14 cellular contexts compared by ENCODE assay signal in the genomic region with DNA sequence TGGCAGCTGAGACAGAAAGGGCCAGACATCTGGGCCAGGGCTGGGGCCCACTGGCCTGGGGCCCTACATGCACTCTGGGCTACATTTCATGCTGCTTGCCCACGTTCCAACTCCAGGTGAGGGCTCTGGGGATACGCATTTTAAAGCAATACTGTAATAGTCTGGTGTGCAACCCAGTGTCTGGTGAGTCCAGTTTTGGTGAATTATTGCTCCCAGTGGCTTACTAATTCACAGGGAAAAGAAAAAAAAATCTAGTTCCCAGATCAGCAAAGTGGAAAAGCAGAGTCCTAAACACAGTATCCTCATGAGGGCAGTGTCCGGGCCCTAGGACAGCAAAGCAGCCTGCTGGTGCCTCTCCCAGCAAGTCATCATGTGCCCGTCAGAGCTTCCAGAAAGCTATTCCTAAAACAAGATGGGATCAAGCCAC.
DNase-seq lines count a peak whose midpoint lies in the region; ATAC-seq and TF ChIP-seq lines count a peak whose summit lies in the region.
"Had no signal": no experiment of that assay in that cellular context is flagged by ENCODE, and none has a peak within 500 bp of the region (broad histone marks: within the 10 kb centered on the region; RNA-seq: fewer than 3 reads in every experiment).

No MANE protein-coding gene starts in this region.

- TF ChIP-seq CTCF in GM23338 (conservative IDR thresholded peaks at IDR 0.05; ENCODE audit: low read depth in 2 of 2), result peak in 1 of 2 experiments; percentile 22; a peak in 2 of 4 replicates
- no peak for TF ChIP-seq CTCF in PC-9 (conservative IDR thresholded peaks at IDR 0.05)
- no peak for TF ChIP-seq CTCF in Calu3 (IDR thresholded peaks at IDR 0.05; ENCODE audit: unreplicated experiment)

- H3K4me1 Mint-ChIP-seq in GM23338, result peaks cover 23% of the 10 kb centered on the region; the same call in 2 of the 3 replicates
- H3K4me1 Mint-ChIP-seq in T-helper 17 cell, result peaks cover 24% of the 10 kb centered on the region
- peaks cover 20% of the 10 kb centered on the region for H3K4me1 Mint-ChIP-seq in stimulated activated memory B cell treated with anti-CD40 and anti-IgM and Interleukin-4, amounts not matched to agents 10 μg/mL and 1 μg/mL and 100 μg/mL, for 72 hours
- H3K4me1 Mint-ChIP-seq in T-helper 2 cell treated with Interferon-gamma antibody and Interleukin-4, amounts not matched to agents 5 μg/mL and 100 μg/mL, for 36 hours (ENCODE audit: low read depth), result peaks cover 39% of the 10 kb centered on the region
- H3K4me1 Mint-ChIP-seq in Calu3 (ENCODE audit: low read depth, unreplicated experiment), result peaks cover 18% of the 10 kb centered on the region

- H3K79me2 ChIP-seq in GM23338 (replicated peaks; ENCODE audit: insufficient read depth), result no peaks in the 10 kb centered on the region
- H3K79me2 ChIP-seq in PC-9 (ENCODE audit: low read depth), result no peaks in the 10 kb centered on the region

- peak; percentile 11; the same call in 2 of the 3 replicates for ATAC-seq in GM23338
- ATAC-seq in T-helper 17 cell, result no peak
- peak; percentile 49 for ATAC-seq in left ventricle myocardium superior
- ATAC-seq in stimulated activated memory B cell treated with anti-CD40 and anti-IgM and Interleukin-4, amounts not matched to agents 10 μg/mL and 1 μg/mL and 100 μg/mL, for 72 hours, result no peak
- no peak for ATAC-seq in GM18870 (IDR thresholded peaks at IDR 0.05; ENCODE audit: unreplicated experiment)
- ATAC-seq: activated T-cell treated with anti-CD3 and anti-CD28 coated beads, Interleukin-2, amount 50 U/mL, for 72 hours had no signal

- no peaks in the 10 kb centered on the region for H3K27me3 ChIP-seq in GM23338 (ENCODE audit: insufficient read depth)
- no peaks in the 10 kb centered on the region for H3K27me3 ChIP-seq in PC-9 (ENCODE audit: insufficient read depth, low read depth)

- intact Hi-C loops in left ventricle myocardium superior (cut with micrococcal nuclease), result no loop called here
- intact Hi-C loops in PC-9 (cut with micrococcal nuclease; ENCODE audit: unreplicated experiment), result no loop called here
- intact Hi-C loops in Calu3 (cut with micrococcal nuclease; ENCODE audit: unreplicated experiment), result no loop called here

- POLR2A ChIA-PET in PC-9 (lab: Charles Lee; ENCODE audit: unreplicated experiment), result interaction anchor here (0.6 kb wide), 2 partner anchors 9 to 167 kb away, joined by 5 to 8 read pairs; no protein-coding TSS in a partner anchor

- H4K20me1 ChIP-seq in GM23338 (replicated peaks; ENCODE audit: insufficient read depth) (no peaks in the 10 kb centered on the region), PC-9 (ENCODE audit: insufficient read depth) (no peaks in the 10 kb centered on the region)

- H3K9me3 Mint-ChIP-seq in GM23338, result no peaks in the 10 kb centered on the region
- no peaks in the 10 kb centered on the region for H3K9me3 Mint-ChIP-seq in stimulated activated memory B cell treated with anti-CD40 and anti-IgM and Interleukin-4, amounts not matched to agents 10 μg/mL and 1 μg/mL and 100 μg/mL, for 72 hours
- H3K9me3 Mint-ChIP-seq in T-helper 2 cell treated with Interferon-gamma antibody and Interleukin-4, amounts not matched to agents 5 μg/mL and 100 μg/mL, for 36 hours, result no peaks in the 10 kb centered on the region
- no peaks in the 10 kb centered on the region for H3K9me3 Mint-ChIP-seq in Calu3 (ENCODE audit: low read depth, unreplicated experiment)
- H3K9me3 Mint-ChIP-seq: activated T-cell treated with anti-CD3 and anti-CD28 coated beads, Interleukin-2, amount 50 U/mL, for 72 hours; T-helper 1 cell treated with Interleukin-12 subunit alpha and Interleukin-12 subunit beta and Interleukin-4 antibody, amounts not matched to agents 30 μg/mL and 1 μg/mL, for 36 hours had no signal

- H3K36me3 Mint-ChIP-seq in GM23338 (ENCODE audit: low read depth) (no peaks in the 10 kb centered on the region), T-helper 17 cell (ENCODE audit: low read depth) (no peaks in the 10 kb centered on the region), Calu3 (ENCODE audit: insufficient read depth, unreplicated experiment) (peaks cover 9% of the 10 kb centered on the region)
- H3K36me3 Mint-ChIP-seq in stimulated activated memory B cell treated with anti-CD40 and anti-IgM and Interleukin-4, amounts not matched to agents 10 μg/mL and 1 μg/mL and 100 μg/mL, for 72 hours, result no peaks in the 10 kb centered on the region
- no peaks in the 10 kb centered on the region for H3K36me3 Mint-ChIP-seq in T-helper 2 cell treated with Interferon-gamma antibody and Interleukin-4, amounts not matched to agents 5 μg/mL and 100 μg/mL, for 36 hours (ENCODE audit: low read depth)

- H3K4me3 Mint-ChIP-seq in GM23338 (no peak overlapping the region), T-helper 17 cell (no peak overlapping the region), Calu3 (ENCODE audit: low read depth, unreplicated experiment) (no peak overlapping the region)
- no peak overlapping the region for H3K4me3 Mint-ChIP-seq in stimulated activated memory B cell treated with anti-CD40 and anti-IgM and Interleukin-4, amounts not matched to agents 10 μg/mL and 1 μg/mL and 100 μg/mL, for 72 hours
- H3K4me3 Mint-ChIP-seq in T-helper 2 cell treated with Interferon-gamma antibody and Interleukin-4, amounts not matched to agents 5 μg/mL and 100 μg/mL, for 36 hours, result no peak overlapping the region
- H3K4me3 Mint-ChIP-seq: activated T-cell treated with anti-CD3 and anti-CD28 coated beads, Interleukin-2, amount 50 U/mL, for 72 hours; T-helper 1 cell treated with Interleukin-12 subunit alpha and Interleukin-12 subunit beta and Interleukin-4 antibody, amounts not matched to agents 30 μg/mL and 1 μg/mL, for 36 hours had no signal

- no peak overlapping the region for H3K27ac ChIP-seq in GM23338 (ENCODE audit: low read depth)
- no peak overlapping the region for H3K27ac ChIP-seq in PC-9

- H2AFZ ChIP-seq in GM23338, result no peak overlapping the region; the same call in 1 of the 2 replicates
- no peak overlapping the region for H2AFZ ChIP-seq in PC-9

- H3K4me1 ChIP-seq in GM23338 (ENCODE audit: insufficient read depth) (peaks cover 3% of the 10 kb centered on the region; the same call in 1 of the 2 replicates), PC-9 (replicated peaks; ENCODE audit: insufficient read depth) (peaks cover 20% of the 10 kb centered on the region)

- H3K4me2 ChIP-seq in GM23338 (no peak overlapping the region), PC-9 (no peak overlapping the region)

- BruUV-seq in PC-9 (replicated peaks; lab: Mats Ljungman, UMichigan) (no TSS peak), Calu3 (replicated peaks; lab: Mats Ljungman, UMichigan) (no TSS peak)

- CTCF ChIA-PET in PC-9 (lab: Charles Lee) (interaction anchor here (0.6 kb wide), 1 partner anchor 58 kb away, joined by 4 read pairs; no protein-coding TSS in a partner anchor), Calu3 (lab: Charles Lee) (interaction anchor here (0.9 to 1.9 kb wide), 5 partner anchors 10 to 403 kb away, joined by 3 to 5 read pairs (median 3); a partner anchor contains a TSS)

- no peaks in the 10 kb centered on the region for H3K9me2 ChIP-seq in GM23338 (ENCODE audit: insufficient read depth)
- H3K9me2 ChIP-seq in PC-9 (ENCODE audit: insufficient read depth), result no peaks in the 10 kb centered on the region

- H3F3A ChIP-seq in GM23338 (replicated peaks; ENCODE audit: low read depth) (no peaks in the 10 kb centered on the region), PC-9 (ENCODE audit: insufficient read depth, low read depth) (peaks cover 19% of the 10 kb centered on the region; the same call in 1 of the 2 replicates)

- H3K4me3 ChIP-seq in GM23338, result no peak overlapping the region
- no peak overlapping the region for H3K4me3 ChIP-seq in PC-9

- peak; percentile 15 for DNase-seq in GM23338 (ENCODE audit: low spot score)
- no peak for DNase-seq in T-helper 17 cell
- DNase-seq in left ventricle myocardium superior, result peak; percentile 41
- no peak for DNase-seq in T-helper 2 cell treated with Interferon-gamma antibody and Interleukin-4, amounts not matched to agents 5 μg/mL and 100 μg/mL, for 36 hours (ENCODE audit: low spot score)
- no peak for DNase-seq in PC-9
- no peak for DNase-seq in Calu3
- DNase-seq: activated T-cell treated with anti-CD3 and anti-CD28 coated beads, Interleukin-2, amount 50 U/mL, for 72 hours; cortex of kidney; DND-41; NCI-H2227 treated with DMSO at 0.1 percent for 48 hours; occipital lobe had no signal

- H3K36me3 ChIP-seq in GM23338 (ENCODE audit: insufficient read depth) (no peaks in the 10 kb centered on the region), PC-9 (ENCODE audit: low read depth) (no peaks in the 10 kb centered on the region)

- H3K9me3 ChIP-seq in T-helper 17 cell (ENCODE audit: control insufficient read depth, low read length, poor library complexity, severe bottlenecking) (no peaks in the 10 kb centered on the region), PC-9 (ENCODE audit: insufficient read depth, low read depth) (no peaks in the 10 kb centered on the region)

- H3K27ac Mint-ChIP-seq in GM23338 (no peak overlapping the region), T-helper 17 cell (peak overlapping the region; percentile 4), Calu3 (ENCODE audit: unreplicated experiment) (no peak overlapping the region)
- peak overlapping the region; percentile 44 for H3K27ac Mint-ChIP-seq in stimulated activated memory B cell treated with anti-CD40 and anti-IgM and Interleukin-4, amounts not matched to agents 10 μg/mL and 1 μg/mL and 100 μg/mL, for 72 hours
- no peak overlapping the region for H3K27ac Mint-ChIP-seq in T-helper 2 cell treated with Interferon-gamma antibody and Interleukin-4, amounts not matched to agents 5 μg/mL and 100 μg/mL, for 36 hours
- H3K27ac Mint-ChIP-seq: activated T-cell treated with anti-CD3 and anti-CD28 coated beads, Interleukin-2, amount 50 U/mL, for 72 hours; T-helper 1 cell treated with Interleukin-12 subunit alpha and Interleukin-12 subunit beta and Interleukin-4 antibody, amounts not matched to agents 30 μg/mL and 1 μg/mL, for 36 hours had no signal

- H3K27me3 Mint-ChIP-seq in GM23338 (ENCODE audit: insufficient read depth, low read depth, poor library complexity), result peaks cover 2% of the 10 kb centered on the region
- H3K27me3 Mint-ChIP-seq in T-helper 17 cell, result no peaks in the 10 kb centered on the region
- no peaks in the 10 kb centered on the region for H3K27me3 Mint-ChIP-seq in stimulated activated memory B cell treated with anti-CD40 and anti-IgM and Interleukin-4, amounts not matched to agents 10 μg/mL and 1 μg/mL and 100 μg/mL, for 72 hours
- no peaks in the 10 kb centered on the region for H3K27me3 Mint-ChIP-seq in T-helper 2 cell treated with Interferon-gamma antibody and Interleukin-4, amounts not matched to agents 5 μg/mL and 100 μg/mL, for 36 hours (ENCODE audit: low read depth)
- H3K27me3 Mint-ChIP-seq in Calu3 (ENCODE audit: unreplicated experiment), result no peaks in the 10 kb centered on the region

TF ChIP-seq in GM23338, 12 proteins besides CTCF, POLR2A, EP300 and RAD21 (continues in another document):
- TF ChIP-seq STAT1 (IDR thresholded peaks at IDR 0.05; ENCODE audit: unreplicated experiment) (no peak), POLR2AphosphoS5 (IDR thresholded peaks at IDR 0.05; ENCODE audit: low read depth) (no peak)

Comparison
In these comparisons a context has a peak if more than half of its experiments do, and no peak if none do; other contexts are left out.
1. ATAC-seq: peak in GM23338 (single experiment) and left ventricle myocardium superior (single experiment); none in T-helper 17 cell (single experiment), stimulated activated memory B cell treated with anti-CD40 and anti-IgM and Interleukin-4, amounts not matched to agents 10 μg/mL and 1 μg/mL and 100 μg/mL, for 72 hours (single experiment) and GM18870 (single experiment).
2. DNase-seq: peak in GM23338 (single experiment) and left ventricle myocardium superior (single experiment); none in T-helper 17 cell (0 of 3), T-helper 2 cell treated with Interferon-gamma antibody and Interleukin-4, amounts not matched to agents 5 μg/mL and 100 μg/mL, for 36 hours (single experiment), PC-9 (0 of 2) and Calu3 (single experiment).
3. H3K27ac Mint-ChIP-seq: peak in T-helper 17 cell (single experiment) and stimulated activated memory B cell treated with anti-CD40 and anti-IgM and Interleukin-4, amounts not matched to agents 10 μg/mL and 1 μg/mL and 100 μg/mL, for 72 hours (single experiment); none in GM23338 (single experiment), T-helper 2 cell treated with Interferon-gamma antibody and Interleukin-4, amounts not matched to agents 5 μg/mL and 100 μg/mL, for 36 hours (single experiment) and Calu3 (single experiment).